Comparison of ENCODE assay signal across 21 cellular contexts in the genomic region with DNA sequence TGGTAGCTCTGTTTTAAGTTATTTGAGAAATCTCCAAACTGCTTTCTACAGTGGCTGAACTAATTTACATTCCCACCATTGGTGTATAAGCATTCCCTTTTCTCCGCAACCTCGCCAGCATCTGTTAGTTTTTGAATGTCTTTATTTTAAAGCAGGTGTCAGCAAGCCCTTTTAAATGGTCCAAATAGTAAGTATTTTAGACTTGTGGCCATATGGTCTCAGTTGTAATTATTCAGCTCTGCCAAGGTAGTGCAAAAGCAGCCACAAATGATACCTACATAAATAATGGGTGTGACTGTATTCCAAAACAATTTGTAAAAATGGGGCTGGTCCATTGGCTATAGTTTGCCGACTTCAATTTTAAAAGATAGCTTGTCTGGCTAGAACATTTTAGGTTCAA.
"Had no signal": no experiment of that assay in that cellular context is flagged by ENCODE, and none has a peak within 500 bp of the region (broad histone marks: within the 10 kb centered on the region; RNA-seq: fewer than 3 reads in every experiment).

No MANE protein-coding gene starts in this region.

- DNase-seq: dermis blood vessel endothelial cell; effector memory CD8-positive, alpha-beta T cell; erythroblast; esophagus squamous epithelium; foreskin melanocyte; glutamatergic neuron; heart right ventricle; hippocampal formation; left cardiac atrium; left lung; mesenchymal stem cell; midbrain; naive thymus-derived CD4-positive, alpha-beta T cell; stimulated activated CD4-positive, alpha-beta T cell treated with anti-CD3 and anti-CD28 coated beads, Interleukin-12 subunit alpha, Interleukin-12 subunit beta, amount 100 ng/mL, for 4 hours; stimulated activated CD4-positive, alpha-beta T cell treated with anti-CD3 and anti-CD28 coated beads, Interleukin-1b, Interleukin-23, amount 100 ng/mL, for 48 hours; stimulated activated CD4-positive, alpha-beta T cell treated with anti-CD3 and anti-CD28 coated beads, Interleukin-4, amount 100 ng/mL, for 1 hour; stimulated activated CD8-positive, alpha-beta memory T cell treated with anti-CD3 and anti-CD28 coated beads, Interleukin-4, amount 100 ng/mL, for 48 hours; stimulated activated naive CD4-positive, alpha-beta T cell; stimulated activated naive CD8-positive, alpha-beta T cell treated with anti-CD3 and anti-CD28 coated beads, Interleukin-15, amount 100 ng/mL, for 72 hours; transverse colon had no signal

- ATAC-seq: effector memory CD8-positive, alpha-beta T cell; heart right ventricle; left cardiac atrium; left lung; naive thymus-derived CD4-positive, alpha-beta T cell; sciatic nerve; stimulated activated naive CD8-positive, alpha-beta T cell treated with anti-CD3 and anti-CD28 coated beads, Interleukin-15, amount 100 ng/mL, for 72 hours had no signal
